In the genomic region with DNA sequence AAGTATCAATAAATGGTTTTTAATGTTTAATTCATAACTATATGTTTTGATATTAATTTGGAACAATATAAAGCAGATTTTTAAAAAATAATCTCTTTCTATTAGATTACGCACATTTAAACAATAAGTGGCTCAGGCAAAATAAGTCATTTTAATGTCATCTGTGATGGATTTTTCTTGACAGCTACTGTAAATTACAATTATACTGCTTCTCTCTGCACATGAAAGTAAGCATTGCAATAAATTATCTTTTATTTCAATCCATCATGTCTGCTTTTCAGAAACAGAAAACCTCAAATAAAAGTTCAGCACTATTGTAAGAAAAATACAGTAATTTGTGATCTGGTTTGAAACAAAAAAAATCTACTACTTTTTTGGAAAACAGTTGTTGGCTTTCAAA, we compare ENCODE assay signal across 11 cellular contexts. TPM values are rescaled to one million over a fixed set of nuclear protein-coding genes. Genes with fewer than 3 reads are reported as not detected.
"Had no signal": no experiment of that assay in that cellular context is flagged by ENCODE, and none has a peak within 500 bp of the region (broad histone marks: within the 10 kb centered on the region; RNA-seq: fewer than 3 reads in every experiment).

No MANE protein-coding gene starts in this region.

- FAIRE-seq: HTR-8/SVneo had no signal

- H3K4me2 ChIP-seq: KMS-11 had no signal

- H3K4me3 ChIP-seq: GM23248, HAP-1 had no signal

- DNase-seq: GM23248, GOT3, H7, HFFc6, IMR-90, KBM-7 had no signal

- H2AFZ ChIP-seq: GM23248 had no signal

- H3K4me3 Mint-ChIP-seq: HFFc6 had no signal

- H3K9me3 Mint-ChIP-seq: HFFc6 had no signal

- ATAC-seq: HCT116 had no signal

- H3K9ac ChIP-seq: GM23248, KMS-11 had no signal

- H3K36me3 ChIP-seq: HAP-1 had no signal

- H3K27ac ChIP-seq: GM23248, KMS-11 had no signal

- H3K27ac Mint-ChIP-seq: HFFc6 had no signal

- H3K9me3 ChIP-seq: HAP-1 had no signal

RNA-seq across cellular contexts. Expression of a gene that starts 11.1 kb away (rescaled TPM):
- total RNA-seq: H7 had no signal

RNA-seq across cellular contexts. Expression of a gene that starts 28.4 kb away (rescaled TPM):
- total RNA-seq: H7, HT-29, IMR-90 had no signal
